1 cellular context compared by ENCODE assay signal in the genomic region with DNA sequence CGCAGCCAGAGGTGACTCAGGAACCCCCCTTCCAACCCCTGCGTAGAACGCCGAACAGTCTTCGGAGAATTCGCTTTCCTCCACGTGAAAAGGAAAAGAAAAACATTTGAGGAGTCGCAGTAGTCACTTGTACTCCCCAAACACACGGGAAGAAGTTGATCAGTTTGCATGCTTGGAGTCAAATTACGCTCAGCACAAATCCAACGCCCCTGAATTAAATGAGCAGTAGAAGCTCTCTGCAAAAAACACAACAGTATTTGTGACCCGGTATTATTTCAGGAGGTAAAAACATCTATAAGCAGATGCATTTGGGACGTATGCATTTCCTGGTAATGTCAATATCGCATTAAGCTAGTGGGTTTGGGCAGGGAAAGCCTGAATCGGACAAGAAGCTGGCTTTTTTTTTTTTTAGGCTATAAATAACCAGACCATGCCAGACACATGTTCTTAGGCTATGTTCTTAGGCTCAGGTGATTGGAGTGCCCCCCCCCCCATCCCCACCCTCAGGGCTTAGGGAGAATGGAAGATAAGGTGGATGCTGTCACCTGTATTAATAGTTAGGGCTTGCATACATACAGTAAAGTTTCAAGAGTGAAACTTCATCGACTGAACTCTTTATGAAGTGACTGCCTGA.
A peak's percentile ranks its signal among the peaks of the same experiment; 100 is the strongest.
TF ChIP-seq lines count a peak whose summit lies in the region.

No MANE protein-coding gene starts in this region.

TF ChIP-seq in K562, 482 proteins besides CTCF, POLR2A, EP300 and RAD21 (continued from another document):
- TF ChIP-seq PPARD (CRISPR knock-in tag; IDR thresholded peaks at IDR 0.05) (no peak), NFRKB (IDR thresholded peaks at IDR 0.05; ENCODE audit: low read depth) (0 out of 2 replicates have a peak, but pooled peaks have one; percentile 2), FOXK2 (conservative IDR thresholded peaks at IDR 0.05 in 1 of 2, IDR thresholded peaks at IDR 0.05 in 1 of 2; ENCODE audit: low read depth in 2 of 2) (no peak), BCL6 (CRISPR knock-in tag; IDR thresholded peaks at IDR 0.05) (no peak), ASH1L (IDR thresholded peaks at IDR 0.05; ENCODE audit: borderline replicate concordance, low read depth, partially characterized antibody) (no peak), HMG20B (CRISPR knock-in tag; IDR thresholded peaks at IDR 0.05) (no peak), ILF3 (IDR thresholded peaks at IDR 0.05; ENCODE audit: borderline replicate concordance) (peak; percentile 51; the same call in 1 of the 2 replicates), NONO (IDR thresholded peaks at IDR 0.05; ENCODE audit: low read depth in 2 of 2, low read length in 1 of 2) (peak in 1 of 2 experiments; percentile 3; a peak in 1 of 4 replicates), ZNF583 (CRISPR knock-in tag; IDR thresholded peaks at IDR 0.05) (no peak), TAL1 (IDR thresholded peaks at IDR 0.05) (no peak), BCOR (IDR thresholded peaks at IDR 0.05) (no peak), NCOA2 (IDR thresholded peaks at IDR 0.05; ENCODE audit: partially characterized antibody in 2 of 2) (no peak), MEF2A (IDR thresholded peaks at IDR 0.05; ENCODE audit: control insufficient read depth, low read depth, low read length) (peak; percentile 81), SMAD1 (IDR thresholded peaks at IDR 0.05; ENCODE audit: low read depth, low read length, partially characterized antibody) (no peak), PTTG1 (tag; IDR thresholded peaks at IDR 0.05; ENCODE audit: low read depth) (no peak), BDP1 (IDR thresholded peaks at IDR 0.05; ENCODE audit: insufficient read depth, insufficient read length) (no peak), CHD1 (IDR thresholded peaks at IDR 0.05; ENCODE audit: low read length) (no peak), ZNF408 (CRISPR knock-in tag; IDR thresholded peaks at IDR 0.05; ENCODE audit: low read depth) (no peak), NELFE (IDR thresholded peaks at IDR 0.05; ENCODE audit: insufficient read depth, insufficient read length) (no peak), JUN (IDR thresholded peaks at IDR 0.05; ENCODE audit: borderline replicate concordance, low read depth, low read length) (no peak), JUN (CRISPR knock-in tag; IDR thresholded peaks at IDR 0.05; ENCODE audit: borderline replicate concordance) (no peak), ZFP1 (CRISPR knock-in tag; IDR thresholded peaks at IDR 0.05) (no peak)
- TF ChIP-seq, protein P1, sequence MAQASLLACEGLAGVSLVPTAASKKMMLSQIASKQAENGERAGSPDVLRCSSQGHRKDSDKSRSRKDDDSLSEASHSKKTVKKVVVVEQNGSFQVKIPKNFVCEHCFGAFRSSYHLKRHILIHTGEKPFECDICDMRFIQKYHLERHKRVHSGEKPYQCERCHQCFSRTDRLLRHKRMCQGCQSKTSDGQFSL (CRISPR knock-in tag; IDR thresholded peaks at IDR 0.05) = peak; percentile 72; the same call in 1 of the 2 replicates
- TF ChIP-seq, protein P1 (tag; IDR thresholded peaks at IDR 0.05) = no peak
- TF ChIP-seq, protein P2, sequence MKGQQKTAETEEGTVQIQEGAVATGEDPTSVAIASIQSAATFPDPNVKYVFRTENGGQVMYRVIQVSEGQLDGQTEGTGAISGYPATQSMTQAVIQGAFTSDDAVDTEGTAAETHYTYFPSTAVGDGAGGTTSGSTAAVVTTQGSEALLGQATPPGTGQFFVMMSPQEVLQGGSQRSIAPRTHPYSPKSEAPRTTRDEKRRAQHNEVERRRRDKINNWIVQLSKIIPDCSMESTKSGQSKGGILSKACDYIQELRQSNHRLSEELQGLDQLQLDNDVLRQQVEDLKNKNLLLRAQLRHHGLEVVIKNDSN (CRISPR knock-in tag; IDR thresholded peaks at IDR 0.05) = no peak
- TF ChIP-seq, protein P3, sequence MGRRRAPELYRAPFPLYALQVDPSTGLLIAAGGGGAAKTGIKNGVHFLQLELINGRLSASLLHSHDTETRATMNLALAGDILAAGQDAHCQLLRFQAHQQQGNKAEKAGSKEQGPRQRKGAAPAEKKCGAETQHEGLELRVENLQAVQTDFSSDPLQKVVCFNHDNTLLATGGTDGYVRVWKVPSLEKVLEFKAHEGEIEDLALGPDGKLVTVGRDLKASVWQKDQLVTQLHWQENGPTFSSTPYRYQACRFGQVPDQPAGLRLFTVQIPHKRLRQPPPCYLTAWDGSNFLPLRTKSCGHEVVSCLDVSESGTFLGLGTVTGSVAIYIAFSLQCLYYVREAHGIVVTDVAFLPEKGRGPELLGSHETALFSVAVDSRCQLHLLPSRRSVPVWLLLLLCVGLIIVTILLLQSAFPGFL (CRISPR knock-in tag; IDR thresholded peaks at IDR 0.05) = no peak
- TF ChIP-seq, protein P4, sequence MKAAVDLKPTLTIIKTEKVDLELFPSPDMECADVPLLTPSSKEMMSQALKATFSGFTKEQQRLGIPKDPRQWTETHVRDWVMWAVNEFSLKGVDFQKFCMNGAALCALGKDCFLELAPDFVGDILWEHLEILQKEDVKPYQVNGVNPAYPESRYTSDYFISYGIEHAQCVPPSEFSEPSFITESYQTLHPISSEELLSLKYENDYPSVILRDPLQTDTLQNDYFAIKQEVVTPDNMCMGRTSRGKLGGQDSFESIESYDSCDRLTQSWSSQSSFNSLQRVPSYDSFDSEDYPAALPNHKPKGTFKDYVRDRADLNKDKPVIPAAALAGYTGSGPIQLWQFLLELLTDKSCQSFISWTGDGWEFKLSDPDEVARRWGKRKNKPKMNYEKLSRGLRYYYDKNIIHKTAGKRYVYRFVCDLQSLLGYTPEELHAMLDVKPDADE (conservative IDR thresholded peaks at IDR 0.05; ENCODE audit: control insufficient read depth, low read depth, low read length) = no peak
- TF ChIP-seq, protein P5, sequence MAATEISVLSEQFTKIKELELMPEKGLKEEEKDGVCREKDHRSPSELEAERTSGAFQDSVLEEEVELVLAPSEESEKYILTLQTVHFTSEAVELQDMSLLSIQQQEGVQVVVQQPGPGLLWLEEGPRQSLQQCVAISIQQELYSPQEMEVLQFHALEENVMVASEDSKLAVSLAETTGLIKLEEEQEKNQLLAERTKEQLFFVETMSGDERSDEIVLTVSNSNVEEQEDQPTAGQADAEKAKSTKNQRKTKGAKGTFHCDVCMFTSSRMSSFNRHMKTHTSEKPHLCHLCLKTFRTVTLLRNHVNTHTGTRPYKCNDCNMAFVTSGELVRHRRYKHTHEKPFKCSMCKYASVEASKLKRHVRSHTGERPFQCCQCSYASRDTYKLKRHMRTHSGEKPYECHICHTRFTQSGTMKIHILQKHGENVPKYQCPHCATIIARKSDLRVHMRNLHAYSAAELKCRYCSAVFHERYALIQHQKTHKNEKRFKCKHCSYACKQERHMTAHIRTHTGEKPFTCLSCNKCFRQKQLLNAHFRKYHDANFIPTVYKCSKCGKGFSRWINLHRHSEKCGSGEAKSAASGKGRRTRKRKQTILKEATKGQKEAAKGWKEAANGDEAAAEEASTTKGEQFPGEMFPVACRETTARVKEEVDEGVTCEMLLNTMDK (IDR thresholded peaks at IDR 0.05; ENCODE audit: borderline replicate concordance, insufficient read depth, low read depth, low read length, poor library complexity, severe bottlenecking) = no peak
- TF ChIP-seq, protein P6, sequence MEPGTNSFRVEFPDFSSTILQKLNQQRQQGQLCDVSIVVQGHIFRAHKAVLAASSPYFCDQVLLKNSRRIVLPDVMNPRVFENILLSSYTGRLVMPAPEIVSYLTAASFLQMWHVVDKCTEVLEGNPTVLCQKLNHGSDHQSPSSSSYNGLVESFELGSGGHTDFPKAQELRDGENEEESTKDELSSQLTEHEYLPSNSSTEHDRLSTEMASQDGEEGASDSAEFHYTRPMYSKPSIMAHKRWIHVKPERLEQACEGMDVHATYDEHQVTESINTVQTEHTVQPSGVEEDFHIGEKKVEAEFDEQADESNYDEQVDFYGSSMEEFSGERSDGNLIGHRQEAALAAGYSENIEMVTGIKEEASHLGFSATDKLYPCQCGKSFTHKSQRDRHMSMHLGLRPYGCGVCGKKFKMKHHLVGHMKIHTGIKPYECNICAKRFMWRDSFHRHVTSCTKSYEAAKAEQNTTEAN (CRISPR knock-in tag; IDR thresholded peaks at IDR 0.05) = no peak
- TF ChIP-seq, protein P7, sequence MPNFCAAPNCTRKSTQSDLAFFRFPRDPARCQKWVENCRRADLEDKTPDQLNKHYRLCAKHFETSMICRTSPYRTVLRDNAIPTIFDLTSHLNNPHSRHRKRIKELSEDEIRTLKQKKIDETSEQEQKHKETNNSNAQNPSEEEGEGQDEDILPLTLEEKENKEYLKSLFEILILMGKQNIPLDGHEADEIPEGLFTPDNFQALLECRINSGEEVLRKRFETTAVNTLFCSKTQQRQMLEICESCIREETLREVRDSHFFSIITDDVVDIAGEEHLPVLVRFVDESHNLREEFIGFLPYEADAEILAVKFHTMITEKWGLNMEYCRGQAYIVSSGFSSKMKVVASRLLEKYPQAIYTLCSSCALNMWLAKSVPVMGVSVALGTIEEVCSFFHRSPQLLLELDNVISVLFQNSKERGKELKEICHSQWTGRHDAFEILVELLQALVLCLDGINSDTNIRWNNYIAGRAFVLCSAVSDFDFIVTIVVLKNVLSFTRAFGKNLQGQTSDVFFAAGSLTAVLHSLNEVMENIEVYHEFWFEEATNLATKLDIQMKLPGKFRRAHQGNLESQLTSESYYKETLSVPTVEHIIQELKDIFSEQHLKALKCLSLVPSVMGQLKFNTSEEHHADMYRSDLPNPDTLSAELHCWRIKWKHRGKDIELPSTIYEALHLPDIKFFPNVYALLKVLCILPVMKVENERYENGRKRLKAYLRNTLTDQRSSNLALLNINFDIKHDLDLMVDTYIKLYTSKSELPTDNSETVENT (CRISPR knock-in tag; IDR thresholded peaks at IDR 0.05) = no peak
- TF ChIP-seq, protein P8, sequence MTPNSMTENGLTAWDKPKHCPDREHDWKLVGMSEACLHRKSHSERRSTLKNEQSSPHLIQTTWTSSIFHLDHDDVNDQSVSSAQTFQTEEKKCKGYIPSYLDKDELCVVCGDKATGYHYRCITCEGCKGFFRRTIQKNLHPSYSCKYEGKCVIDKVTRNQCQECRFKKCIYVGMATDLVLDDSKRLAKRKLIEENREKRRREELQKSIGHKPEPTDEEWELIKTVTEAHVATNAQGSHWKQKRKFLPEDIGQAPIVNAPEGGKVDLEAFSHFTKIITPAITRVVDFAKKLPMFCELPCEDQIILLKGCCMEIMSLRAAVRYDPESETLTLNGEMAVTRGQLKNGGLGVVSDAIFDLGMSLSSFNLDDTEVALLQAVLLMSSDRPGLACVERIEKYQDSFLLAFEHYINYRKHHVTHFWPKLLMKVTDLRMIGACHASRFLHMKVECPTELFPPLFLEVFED (CRISPR knock-in tag; conservative IDR thresholded peaks at IDR 0.05) = no peak
- TF ChIP-seq, protein P9, sequence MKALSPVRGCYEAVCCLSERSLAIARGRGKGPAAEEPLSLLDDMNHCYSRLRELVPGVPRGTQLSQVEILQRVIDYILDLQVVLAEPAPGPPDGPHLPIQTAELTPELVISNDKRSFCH (CRISPR knock-in tag; IDR thresholded peaks at IDR 0.05) = no peak
- TF ChIP-seq, protein P9 (tag; IDR thresholded peaks at IDR 0.05) = no peak
